In genomic region chr4:88681209-88681608, GRCh38 we compare ENCODE assay signal across 26 cellular contexts.
"Had no signal": no experiment of that assay in that cellular context is flagged by ENCODE, and none has a peak within 500 bp of the region (broad histone marks: within the 10 kb centered on the region; RNA-seq: fewer than 3 reads in every experiment).

No MANE protein-coding gene starts in this region.

- DNase-seq: activated B cell treated with CpG ODN at 0.5 μM for 24 hours; activated CD4-positive, alpha-beta memory T cell treated with anti-CD3 and anti-CD28 coated beads for 36 hours; activated CD4-positive, alpha-beta T cell treated with anti-CD3 and anti-CD28 coated beads for 4 hours; activated CD4-positive, alpha-beta T cell treated with anti-CD3 and anti-CD28 coated beads, Interleukin-2, amount 10 ng/mL, durations not matched to agents 24 days and 14 days; activated CD4-positive, alpha-beta T cell treated with anti-CD3 and anti-CD28 coated beads, Interleukin-2, amount 50 U/mL, for 1 hour; activated CD4-positive, alpha-beta T cell treated with anti-CD3 and anti-CD28 coated beads, Interleukin-2, amount 50 U/mL, for 4 hours; activated CD4-positive, CD25-positive, alpha-beta regulatory T cell treated with anti-CD3 and anti-CD28 coated beads, Interleukin-2, amount 50 U/mL, for 72 hours; activated CD8-positive, alpha-beta memory T cell treated with anti-CD3 and anti-CD28 coated beads, Interleukin-2, amount 50 U/mL, for 4 hours; activated CD8-positive, alpha-beta T cell treated with anti-CD3 and anti-CD28 coated beads for 36 hours; activated effector memory CD4-positive, alpha-beta T cell treated with Interleukin-2 at 50 U/mL for 16 hours; activated gamma-delta T cell; activated naive CD4-positive, alpha-beta T cell treated with anti-CD3 and anti-CD28 coated beads, Interleukin-2, amount 10 ng/mL, durations not matched to agents 7 days and 5 days; activated naive CD4-positive, alpha-beta T cell treated with Interleukin-2 at 50 U/mL for 16 hours; activated naive CD8-positive, alpha-beta T cell treated with anti-CD3 and anti-CD28 coated beads, Interleukin-2, amount 10 ng/mL, durations not matched to agents 7 days and 5 days; activated naive CD8-positive, alpha-beta T cell treated with anti-CD3 and anti-CD28 coated beads, Interleukin-2, amount 50 U/mL, for 24 hours; activated T-cell treated with anti-CD3 and anti-CD28 coated beads for 4 hours; activated T-cell treated with anti-CD3 and anti-CD28 coated beads, Interleukin-2, amount 50 U/mL, for 24 hours; activated T-cell treated with anti-CD3 and anti-CD28 coated beads, Interleukin-2, amount 50 U/mL, for 48 hours; amygdala; anterior cingulate cortex; central memory CD4-positive, alpha-beta T cell; T-helper 1 cell; T-helper 9 cell had no signal

- H3K4me1 ChIP-seq: ascending aorta, breast epithelium had no signal

- H3K9me3 ChIP-seq: ascending aorta, breast epithelium had no signal

- H3K27ac ChIP-seq: ascending aorta, breast epithelium, VCaP had no signal

- ATAC-seq: activated CD8-positive, alpha-beta T cell treated with anti-CD3 and anti-CD28 coated beads for 36 hours; activated naive CD8-positive, alpha-beta T cell treated with anti-CD3 and anti-CD28 coated beads, Interleukin-2, amount 50 U/mL, for 24 hours had no signal

- H3K27me3 ChIP-seq: ascending aorta, breast epithelium had no signal

- H3K4me3 ChIP-seq: ascending aorta, breast epithelium had no signal
